ENCODE assay signal across 11 cellular contexts in genomic region chr22:18987765-18988164, GRCh38. TPM values are rescaled to one million over a fixed set of nuclear protein-coding genes. Genes with fewer than 3 reads are reported as not detected.
DNase-seq lines count a peak whose midpoint lies in the region; FAIRE-seq and TF ChIP-seq lines count a peak whose summit lies in the region.
"Had no signal": no experiment of that assay in that cellular context is flagged by ENCODE, and none has a peak within 500 bp of the region (broad histone marks: within the 10 kb centered on the region; RNA-seq: fewer than 3 reads in every experiment).

No MANE protein-coding gene starts in this region.

- WGBS in H1 (ENCODE audit: extremely low coverage in 1 of 2, insufficient coverage in 1 of 2, insufficient read length in 1 of 2, insufficient replicate concordance in 2 of 2, low coverage in 1 of 2, low lambda C conversion rate in 2 of 2, missing lambda C conversion rate in 1 of 2), 2 experiments = 63% methylated on average over 13 of the region's 13 CpGs; no CpG with 5 or more reads in 1 of the 2 experiments

- no peak overlapping the region for H4K5ac ChIP-seq in H1 (ENCODE audit: insufficient read length, low read depth, low read length)

- CTCF ChIA-PET in H1 (lab: Charles Lee; ENCODE audit: partially characterized antibody) = interaction anchor here (0.6 to 3.6 kb wide), 7 partner anchors 8 to 886 kb away, joined by 3 to 14 read pairs (median 3); no protein-coding TSS in a partner anchor

- H4K8ac ChIP-seq in H1 (ENCODE audit: extremely low read depth, insufficient read depth, low read length) = no peak overlapping the region

- H2BK15ac ChIP-seq in H1 (ENCODE audit: low read length) = no peak overlapping the region

- peak; percentile 66 to 68 for TF ChIP-seq RAD21 in H1 (IDR thresholded peaks at IDR 0.05 in 1 of 2, conservative IDR thresholded peaks at IDR 0.05 in 1 of 2; ENCODE audit: low read depth in 2 of 2, low read length in 2 of 2)

- no peak overlapping the region for H3K14ac ChIP-seq in H1 (ENCODE audit: insufficient read length)

- H4K20me1 ChIP-seq in H1 (replicated peaks in 1 of 2; ENCODE audit: control insufficient read depth in 1 of 2, insufficient read depth in 2 of 2, low read length in 2 of 2) = peaks cover 0 to 2% of the 10 kb centered on the region in 2 experiments
- H4K20me1 ChIP-seq in osteoblast (ENCODE audit: insufficient read depth, low read length) = no peaks in the 10 kb centered on the region

- H4K91ac ChIP-seq in H1 (replicated peaks; ENCODE audit: insufficient read length, low read length) = no peak overlapping the region

- H3K4me2 ChIP-seq in H1 (ENCODE audit: insufficient read depth in 1 of 2, low read depth in 2 of 2, low read length in 2 of 2) = no peak overlapping the region
- no peak overlapping the region for H3K4me2 ChIP-seq in osteoblast (ENCODE audit: insufficient read depth, low read length)

- no peaks in the 10 kb centered on the region for H3K79me2 ChIP-seq in H1 (ENCODE audit: control insufficient read depth in 1 of 2, insufficient read depth in 2 of 2, low read length in 2 of 2)
- no peaks in the 10 kb centered on the region for H3K79me2 ChIP-seq in osteoblast (ENCODE audit: insufficient read depth, low read length)

- H3K36me3 ChIP-seq in H1 (ENCODE audit: control insufficient read depth in 2 of 4, insufficient read depth in 4 of 4, low read length in 3 of 4) (no peaks in the 10 kb centered on the region), osteoblast (ENCODE audit: insufficient read depth, low read length) (no peaks in the 10 kb centered on the region)

- no peak for TF ChIP-seq POLR2A in H1 (IDR thresholded peaks at IDR 0.05; ENCODE audit: control extremely low read depth in 1 of 2, low read depth in 2 of 2, low read length in 2 of 2)

- H3K27ac ChIP-seq in HL-60 (replicated peaks) (no peak overlapping the region), H1 (ENCODE audit: low read depth, low read length) (no peak overlapping the region), osteoblast (ENCODE audit: low read depth, low read length) (no peak overlapping the region)

- DNase-seq in NCI-H146 (lab: John Stamatoyannopoulos, UW) = peak; percentile 5
- no peak for DNase-seq in NCI-H146 treated with DMSO at 0.1 percent for 48 hours (lab: John Stamatoyannopoulos, UW; ENCODE audit: unreplicated experiment)
- peak in 1 of 2 experiments; percentile 22 for DNase-seq in HL-60 (ENCODE audit: low read depth in 1 of 2, low spot score in 1 of 2)
- DNase-seq in H1 (ENCODE audit: low read depth in 1 of 2, low spot score in 2 of 2) = peak; percentile 43 to 78
- DNase-seq in osteoblast (ENCODE audit: insufficient read length, low spot score, missing footprints) = peak; percentile 77
- DNase-seq in HCEC 1CT = no peak
- DNase-seq in T-helper 1 cell = no peak
- no peak for DNase-seq in NCI-H1092 treated with DMSO at 0.1 percent for 48 hours (lab: John Stamatoyannopoulos, UW)
- DNase-seq: activated CD4-positive, CD25-positive, alpha-beta regulatory T cell treated with anti-CD3 and anti-CD28 coated beads, Interleukin-2, amount 50 U/mL, for 72 hours; AML-193; central memory CD4-positive, alpha-beta T cell had no signal

- H3K23me2 ChIP-seq in H1 (ENCODE audit: low read depth, low read length) = no peaks in the 10 kb centered on the region

- H3K79me1 ChIP-seq in H1 (ENCODE audit: low read depth, low read length) = no peaks in the 10 kb centered on the region

- H3K18ac ChIP-seq in H1 (ENCODE audit: extremely low read depth, low read length) = no peak overlapping the region

- no peak for TF ChIP-seq EP300 in H1 (IDR thresholded peaks at IDR 0.05; ENCODE audit: borderline replicate concordance in 1 of 2, low read depth in 2 of 2, low read length in 2 of 2)

- no peak overlapping the region for H3K9ac ChIP-seq in H1 (replicated peaks in 1 of 4; ENCODE audit: extremely low read depth in 1 of 4, low read depth in 3 of 4, low read length in 3 of 4)

- H2BK5ac ChIP-seq in H1 (ENCODE audit: low read depth, low read length) = no peak overlapping the region

- H3K4me1 ChIP-seq in H1 (replicated peaks in 1 of 4; ENCODE audit: control insufficient read depth in 3 of 4, insufficient read depth in 4 of 4, low read length in 3 of 4) (no peaks in the 10 kb centered on the region), osteoblast (ENCODE audit: insufficient read depth, low read length) (no peaks in the 10 kb centered on the region)

- H3K9me3 ChIP-seq in H1 (ENCODE audit: insufficient read depth in 2 of 2, low read depth in 1 of 2, low read length in 1 of 2) (no peaks in the 10 kb centered on the region), osteoblast (ENCODE audit: low read depth, low read length) (no peaks in the 10 kb centered on the region)

- H3K27me3 ChIP-seq in HL-60 (ENCODE audit: insufficient read depth, poor library complexity, severe bottlenecking) = peaks cover 3% of the 10 kb centered on the region
- no peaks in the 10 kb centered on the region for H3K27me3 ChIP-seq in H1 (replicated peaks in 1 of 4; ENCODE audit: control insufficient read depth in 3 of 4, extremely low read depth in 1 of 4, insufficient read depth in 3 of 4, low read length in 3 of 4)
- peaks cover 2% of the 10 kb centered on the region for H3K27me3 ChIP-seq in osteoblast (ENCODE audit: insufficient read depth, low read length)

- H3K4ac ChIP-seq in H1 (replicated peaks; ENCODE audit: insufficient read length, low read depth, low read length) = no peak overlapping the region

- H2BK12ac ChIP-seq in H1 (ENCODE audit: low read depth, low read length) = no peak overlapping the region

- peak; percentile 45 for FAIRE-seq in H1 (lab: Jason Lieb, UNC)

- H2BK120ac ChIP-seq in H1 (replicated peaks; ENCODE audit: low read depth, low read length) = no peak overlapping the region

- H3K4me3 ChIP-seq in HL-60 (replicated peaks; ENCODE audit: insufficient read depth, low read length) (no peak overlapping the region), H1 (ENCODE audit: extremely low read depth in 1 of 4, insufficient read depth in 2 of 4, low read depth in 3 of 4, low read length in 4 of 4) (no peak overlapping the region), osteoblast (ENCODE audit: insufficient read depth, low read length) (no peak overlapping the region)

- no peak overlapping the region for H3K23ac ChIP-seq in H1 (ENCODE audit: insufficient read length)

- H2AK5ac ChIP-seq in H1 (ENCODE audit: low read depth, low read length) = no peak overlapping the region

- TF ChIP-seq CTCF in HL-60 (IDR thresholded peaks at IDR 0.05; ENCODE audit: insufficient read depth, low read length) = peak; percentile 5
- TF ChIP-seq CTCF in H1 (IDR thresholded peaks at IDR 0.05; ENCODE audit: control extremely low read depth in 1 of 3, insufficient read depth in 1 of 3, low read depth in 1 of 3, low read length in 3 of 3) = peak; percentile 68 to 73 (median 69)
- peak; percentile 50 for TF ChIP-seq CTCF in osteoblast (IDR thresholded peaks at IDR 0.05; ENCODE audit: extremely low read depth, low read depth, low read length)

- POLR2A ChIA-PET in H1 (lab: Charles Lee; ENCODE audit: partially characterized antibody) = no interaction called here

- H2BK20ac ChIP-seq in H1 (ENCODE audit: low read length) = no peak overlapping the region

- no peak overlapping the region for H3K56ac ChIP-seq in H1 (replicated peaks; ENCODE audit: insufficient read length, low read depth, low read length)

- H2AFZ ChIP-seq in H1 (ENCODE audit: low read length) (no peak overlapping the region), osteoblast (ENCODE audit: low read length) (no peak overlapping the region)

TF ChIP-seq in H1, 55 proteins besides CTCF, POLR2A, EP300 and RAD21:
- TF ChIP-seq GABPA (IDR thresholded peaks at IDR 0.05; ENCODE audit: borderline replicate concordance, insufficient read depth, low read length) (peak; percentile 41; the same call in 1 of the 2 replicates), EGR1 (IDR thresholded peaks at IDR 0.05; ENCODE audit: borderline replicate concordance, low read depth, low read length) (no peak), YY1 (IDR thresholded peaks at IDR 0.05; ENCODE audit: low read depth, low read length) (peak; percentile 58; the same call in 1 of the 2 replicates)

RNA-seq across cellular contexts. Expression of gene PRODH, which starts 51.7 kb away (rescaled TPM):
- total RNA-seq in H1 (2021; fragmentation: NEBNext Ultra II Directional; extraction: Animal tissue kit (Norgen Biotek cat#: 25700)) = 27.5 and 27.6 TPM in 2 replicates
- polyA plus RNA-seq in H1 (2011; rRNA removed) = 45.6 and 80.9 TPM in 2 replicates
- 79.8 TPM for polyA plus RNA-seq in H1 (2011; cell fraction: cytosol; rRNA removed)
- 364 TPM for polyA plus RNA-seq in H1 (2011; cell fraction: nucleus; rRNA removed)
- 28.3 to 68.7 TPM (median 53.5 TPM) in 4 replicates for polyA plus RNA-seq in H1 (2012, experiment 1 of 2)
- polyA plus RNA-seq in H1 (2012, experiment 2 of 2) = 19.4 TPM
- polyA plus RNA-seq in H1 (2013, experiment 1 of 2) = 7.1 TPM
- polyA plus RNA-seq in H1 (2013, experiment 2 of 2) = 6.3 TPM
- 32.0 and 33.4 TPM in 2 replicates for polyA minus RNA-seq in H1 (2011; rRNA and poly(A)+ RNA removed)
- 49.8 TPM for polyA minus RNA-seq in H1 (2011; cell fraction: cytosol; rRNA and poly(A)+ RNA removed)
- polyA minus RNA-seq in H1 (2011; cell fraction: nucleus; rRNA and poly(A)+ RNA removed) = 99.3 TPM
- under 0.01 TPM in 1 of 2 replicates, not detected in the other for total RNA-seq in osteoblast

Comparison
In these comparisons a context has a peak if more than half of its experiments do, and no peak if none do; other contexts are left out.
1. DNase-seq: peak in NCI-H146 (single experiment), H1 (2 of 2) and osteoblast (single experiment); none in NCI-H146 treated with DMSO at 0.1 percent for 48 hours (single experiment), HCEC 1CT (single experiment), T-helper 1 cell (0 of 5) and NCI-H1092 treated with DMSO at 0.1 percent for 48 hours (single experiment).
2. CTCF ChIP-seq: peak in every context shown above with its lines; median percentile 69 in H1; 50 in osteoblast; 5 in HL-60.
3. RNA of gene PRODH, which starts 51.7 kb away (total RNA-seq): 27.5 to 27.6 TPM in H1; under 0.01 TPM in osteoblast; every median in the first group is over 10 times any median in the second.